Comparison of ENCODE assay signal across 19 cellular contexts in the genomic region with DNA sequence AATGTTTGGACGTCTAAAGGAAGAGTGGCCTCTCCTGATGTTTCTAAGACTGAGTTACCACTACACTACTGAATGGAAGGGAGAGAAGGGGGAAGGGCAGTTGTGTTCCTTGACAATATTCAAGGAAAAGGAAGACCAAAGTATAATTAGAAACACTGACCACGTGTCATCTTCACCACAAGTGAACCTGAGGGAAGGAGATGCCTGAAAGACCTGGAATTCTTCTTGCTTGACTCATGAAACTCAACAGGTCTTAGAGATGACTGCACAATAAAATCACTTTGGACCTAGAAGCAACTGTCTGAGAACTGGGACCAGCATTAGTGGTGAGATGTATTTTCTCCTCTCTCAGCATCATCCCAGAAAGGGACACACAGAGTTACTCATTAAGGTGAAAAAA. TPM values are rescaled to one million over a fixed set of nuclear protein-coding genes. Genes with fewer than 3 reads are reported as not detected.
DNase-seq lines count a peak whose midpoint lies in the region; ATAC-seq, FAIRE-seq and TF ChIP-seq lines count a peak whose summit lies in the region.
"Had no signal": no experiment of that assay in that cellular context is flagged by ENCODE, and none has a peak within 500 bp of the region (broad histone marks: within the 10 kb centered on the region; RNA-seq: fewer than 3 reads in every experiment).

No MANE protein-coding gene starts in this region.

- H3K18ac ChIP-seq in H1 (ENCODE audit: extremely low read depth, low read length) = no peak overlapping the region

- no peak overlapping the region for H3K23ac ChIP-seq in H1 (ENCODE audit: insufficient read length)

- H4K8ac ChIP-seq in H1 (ENCODE audit: extremely low read depth, insufficient read depth, low read length) = no peak overlapping the region

- peaks cover 21% of the 10 kb centered on the region for H3K4me1 ChIP-seq in PC-3 (ENCODE audit: insufficient read depth, low read length)
- peaks cover 0 to 6% (median under 1%) of the 10 kb centered on the region in 4 experiments; a peak in 2 of 7 replicates for H3K4me1 ChIP-seq in H1 (replicated peaks in 1 of 4; ENCODE audit: control insufficient read depth in 3 of 4, insufficient read depth in 4 of 4, low read length in 3 of 4)
- H3K4me1 ChIP-seq: right atrium auricular region, uterus had no signal

- no peak overlapping the region for H4K5ac ChIP-seq in H1 (ENCODE audit: insufficient read length, low read depth, low read length)

- H3K4me2 ChIP-seq in PC-3 (ENCODE audit: low read length) = peak overlapping the region; percentile 3
- no peak overlapping the region for H3K4me2 ChIP-seq in H1 (ENCODE audit: insufficient read depth in 1 of 2, low read depth in 2 of 2, low read length in 2 of 2)

- H3K4me3 ChIP-seq in PC-3 (ENCODE audit: low read length) = no peak overlapping the region
- H3K4me3 ChIP-seq in H1 (ENCODE audit: extremely low read depth in 1 of 4, insufficient read depth in 2 of 4, low read depth in 3 of 4, low read length in 4 of 4) = no peak overlapping the region
- H3K4me3 ChIP-seq: body of pancreas, right atrium auricular region, uterus had no signal

- H3F3A ChIP-seq in PC-3 (ENCODE audit: low read length, unreplicated experiment) = no peaks in the 10 kb centered on the region

- H3K9ac ChIP-seq in PC-3 (ENCODE audit: low read length) (no peak overlapping the region), H1 (replicated peaks in 1 of 4; ENCODE audit: extremely low read depth in 1 of 4, low read depth in 3 of 4, low read length in 3 of 4) (no peak overlapping the region)

- H3K4ac ChIP-seq in H1 (replicated peaks; ENCODE audit: insufficient read length, low read depth, low read length) = no peak overlapping the region

- H3K27me3 ChIP-seq in PC-3 (ENCODE audit: low read length) (no peaks in the 10 kb centered on the region), H1 (replicated peaks in 1 of 4; ENCODE audit: control insufficient read depth in 3 of 4, extremely low read depth in 1 of 4, insufficient read depth in 3 of 4, low read length in 3 of 4) (no peaks in the 10 kb centered on the region)
- H3K27me3 ChIP-seq: body of pancreas, right atrium auricular region, uterus had no signal

- FAIRE-seq in H1 (lab: Jason Lieb, UNC) = no peak

- CTCF ChIA-PET in PC-3 (lab: Charles Lee) (interaction anchor here (0.6 kb wide), 1 partner anchor 23 kb away, joined by 6 read pairs; no protein-coding TSS in a partner anchor), H1 (lab: Charles Lee; ENCODE audit: partially characterized antibody) (interaction anchor here (1.1 to 1.5 kb wide), 3 partner anchors 8 to 51 kb away, joined by 3 read pairs; no protein-coding TSS in a partner anchor)

- no peak overlapping the region for H3K56ac ChIP-seq in H1 (replicated peaks; ENCODE audit: insufficient read length, low read depth, low read length)

- H3K36me3 ChIP-seq in PC-3 (ENCODE audit: low read depth, low read length) = no peaks in the 10 kb centered on the region; the same call in 1 of the 2 replicates
- H3K36me3 ChIP-seq in H1 (ENCODE audit: control insufficient read depth in 2 of 4, insufficient read depth in 4 of 4, low read length in 3 of 4) = no peaks in the 10 kb centered on the region
- H3K36me3 ChIP-seq: right atrium auricular region, uterus had no signal

- H2BK20ac ChIP-seq in H1 (ENCODE audit: low read length) = no peak overlapping the region

- H4K20me1 ChIP-seq in PC-3 (ENCODE audit: low read length) (peaks cover 3% of the 10 kb centered on the region; the same call in 1 of the 2 replicates), H1 (replicated peaks in 1 of 2; ENCODE audit: control insufficient read depth in 1 of 2, insufficient read depth in 2 of 2, low read length in 2 of 2) (peaks cover 0 to 8% of the 10 kb centered on the region in 2 experiments)

- H2BK120ac ChIP-seq in H1 (replicated peaks; ENCODE audit: low read depth, low read length) = no peak overlapping the region

- no peak for TF ChIP-seq RAD21 in H1 (IDR thresholded peaks at IDR 0.05 in 1 of 2, conservative IDR thresholded peaks at IDR 0.05 in 1 of 2; ENCODE audit: low read depth in 2 of 2, low read length in 2 of 2)

- no TSS peak for BruUV-seq in PC-3 (replicated peaks; lab: Mats Ljungman, UMichigan)

- no peak overlapping the region for H4K91ac ChIP-seq in H1 (replicated peaks; ENCODE audit: insufficient read length, low read length)

- 43% methylated on average over 2 of the region's 2 CpGs; no CpG with 5 or more reads in 1 of the 2 experiments for WGBS in H1 (ENCODE audit: extremely low coverage in 1 of 2, insufficient coverage in 1 of 2, insufficient read length in 1 of 2, insufficient replicate concordance in 2 of 2, low coverage in 1 of 2, low lambda C conversion rate in 2 of 2, missing lambda C conversion rate in 1 of 2), 2 experiments

- TF ChIP-seq CTCF in PC-3 (conservative IDR thresholded peaks at IDR 0.05; ENCODE audit: low read depth, low read length) (no peak), H1 (IDR thresholded peaks at IDR 0.05; ENCODE audit: control extremely low read depth in 1 of 3, insufficient read depth in 1 of 3, low read depth in 1 of 3, low read length in 3 of 3) (no peak)

- H2AK5ac ChIP-seq in H1 (ENCODE audit: low read depth, low read length) = no peak overlapping the region

- POLR2A ChIA-PET in PC-3 (lab: Charles Lee; ENCODE audit: unreplicated experiment) = interaction anchor here (0.6 kb wide), 1 partner anchor 18 kb away, joined by 4 read pairs; no protein-coding TSS in a partner anchor
- POLR2A ChIA-PET in H1 (lab: Charles Lee; ENCODE audit: partially characterized antibody) = interaction anchor here (1.0 kb wide), 1 partner anchor 9 kb away, joined by 3 read pairs; no protein-coding TSS in a partner anchor

- H2AFZ ChIP-seq in PC-3 (ENCODE audit: low read length) (no peak overlapping the region), H1 (ENCODE audit: low read length) (no peak overlapping the region)

- H3K14ac ChIP-seq in H1 (ENCODE audit: insufficient read length) = no peak overlapping the region

- no peaks in the 10 kb centered on the region for H3K23me2 ChIP-seq in H1 (ENCODE audit: low read depth, low read length)

- H3K79me1 ChIP-seq in H1 (ENCODE audit: low read depth, low read length) = peaks cover 4% of the 10 kb centered on the region; the same call in 1 of the 2 replicates

- no peak overlapping the region for H2BK15ac ChIP-seq in H1 (ENCODE audit: low read length)

- H3K79me2 ChIP-seq in PC-3 (ENCODE audit: low read length) (peaks cover 83% of the 10 kb centered on the region), H1 (ENCODE audit: control insufficient read depth in 1 of 2, insufficient read depth in 2 of 2, low read length in 2 of 2) (peaks cover 3 to 78% of the 10 kb centered on the region in 2 experiments)

- ATAC-seq in PC-3 (peak; percentile 70), left lobe of liver (no peak)
- ATAC-seq: body of pancreas; stimulated activated memory B cell treated with anti-CD40 and anti-IgM and Interleukin-4, amounts not matched to agents 10 μg/mL and 1 μg/mL and 100 μg/mL, for 72 hours had no signal

- no peaks in the 10 kb centered on the region for H3K9me2 ChIP-seq in PC-3 (replicated peaks; ENCODE audit: low read length)

- DNase-seq in EL (peak; percentile 50), PC-3 (peak; percentile 89), H1 (ENCODE audit: low read depth in 1 of 2, low spot score in 2 of 2) (no peak), renal cortical epithelial cell (ENCODE audit: low read depth) (peak; percentile 97), left lobe of liver (ENCODE audit: low spot score) (no peak), retina (no peak)
- DNase-seq in stimulated activated CD4-positive, alpha-beta T cell treated with anti-CD3 and anti-CD28 coated beads, Interleukin-4, amount 100 ng/mL, for 1 hour = no peak
- no peak for DNase-seq in activated CD4-positive, alpha-beta T cell treated with anti-CD3 and anti-CD28 coated beads, Interleukin-2, amount 50 U/mL, for 48 hours
- DNase-seq: activated CD4-positive, alpha-beta T cell treated with anti-CD3 and anti-CD28 coated beads, Interleukin-2, amount 10 ng/mL, durations not matched to agents 7 days and 5 days; body of pancreas; foreskin fibroblast; Kasumi-1; NCI-H1694 treated with DMSO at 0.1 percent for 48 hours; NCI-H69; stimulated activated CD4-positive, alpha-beta T cell treated with anti-CD3 and anti-CD28 coated beads, Interleukin-4, amount 100 ng/mL, for 4 hours; uterus had no signal

- intact Hi-C loops in PC-3 (cut with micrococcal nuclease) = no loop called here

- TF ChIP-seq EP300 in H1 (IDR thresholded peaks at IDR 0.05; ENCODE audit: borderline replicate concordance in 1 of 2, low read depth in 2 of 2, low read length in 2 of 2) = no peak

- no peak for TF ChIP-seq POLR2A in H1 (IDR thresholded peaks at IDR 0.05; ENCODE audit: control extremely low read depth in 1 of 2, low read depth in 2 of 2, low read length in 2 of 2)

- no peaks in the 10 kb centered on the region for H3K9me3 ChIP-seq in PC-3 (ENCODE audit: low read length)
- H3K9me3 ChIP-seq in H1 (ENCODE audit: insufficient read depth in 2 of 2, low read depth in 1 of 2, low read length in 1 of 2) = no peaks in the 10 kb centered on the region
- H3K9me3 ChIP-seq: body of pancreas, right atrium auricular region, uterus had no signal

- 0 out of 2 replicates have a peak overlapping the region, but pooled peaks have one; percentile 0 for H3K27ac ChIP-seq in PC-3 (ENCODE audit: low read length)
- H3K27ac ChIP-seq in H1 (ENCODE audit: low read depth, low read length) = no peak overlapping the region
- H3K27ac ChIP-seq: body of pancreas, C4-2B, right atrium auricular region had no signal

- H2BK12ac ChIP-seq in H1 (ENCODE audit: low read depth, low read length) = 0 out of 2 replicates have a peak overlapping the region, but pooled peaks have one; percentile 1

- 0 out of 2 replicates have a peak overlapping the region, but pooled peaks have one; percentile 14 for H2BK5ac ChIP-seq in H1 (ENCODE audit: low read depth, low read length)

TF ChIP-seq in H1, 55 proteins besides CTCF, POLR2A, EP300 and RAD21 (continues in another document):
- TF ChIP-seq, protein P1, sequence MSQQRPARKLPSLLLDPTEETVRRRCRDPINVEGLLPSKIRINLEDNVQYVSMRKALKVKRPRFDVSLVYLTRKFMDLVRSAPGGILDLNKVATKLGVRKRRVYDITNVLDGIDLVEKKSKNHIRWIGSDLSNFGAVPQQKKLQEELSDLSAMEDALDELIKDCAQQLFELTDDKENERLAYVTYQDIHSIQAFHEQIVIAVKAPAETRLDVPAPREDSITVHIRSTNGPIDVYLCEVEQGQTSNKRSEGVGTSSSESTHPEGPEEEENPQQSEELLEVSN (IDR thresholded peaks at IDR 0.05) = no peak

RNA-seq across cellular contexts. Expression of a gene that starts 56.7 kb away (rescaled TPM):
- total RNA-seq in PC-3 (2014; rRNA removed) (12.6 and 17.1 TPM in 2 replicates), renal cortical epithelial cell (34.7 and 114 TPM in 2 replicates), left lobe of liver (3.2 TPM)
- 77.4 and 93.6 TPM in 2 replicates for total RNA-seq in H1 (2021; fragmentation: NEBNext Ultra II Directional; extraction: Animal tissue kit (Norgen Biotek cat#: 25700))
- polyA plus RNA-seq in H1 (2011; rRNA removed) = 14.4 and 19.8 TPM in 2 replicates
- 15.5 TPM for polyA plus RNA-seq in H1 (2011; cell fraction: cytosol; rRNA removed)
- 38.0 TPM for polyA plus RNA-seq in H1 (2011; cell fraction: nucleus; rRNA removed)
- polyA plus RNA-seq in H1 (2012, experiment 1 of 2) = 11.9 to 20.9 TPM (median 16.0 TPM) in 4 replicates
- 2.1 TPM for polyA plus RNA-seq in H1 (2012, experiment 2 of 2)
- polyA plus RNA-seq in H1 (2013, experiment 1 of 2) = 22.6 TPM
- 21.4 TPM for polyA plus RNA-seq in H1 (2013, experiment 2 of 2)
- 76.1 and 85.9 TPM in 2 replicates for polyA minus RNA-seq in H1 (2011; rRNA and poly(A)+ RNA removed)
- 44.8 TPM for polyA minus RNA-seq in H1 (2011; cell fraction: cytosol; rRNA and poly(A)+ RNA removed)
- 80.0 TPM for polyA minus RNA-seq in H1 (2011; cell fraction: nucleus; rRNA and poly(A)+ RNA removed)

Comparison
In these comparisons a context has a peak if more than half of its experiments do, and no peak if none do; other contexts are left out.
1. DNase-seq: peak in EL (single experiment), PC-3 (single experiment) and renal cortical epithelial cell (single experiment); none in H1 (0 of 2), stimulated activated CD4-positive, alpha-beta T cell treated with anti-CD3 and anti-CD28 coated beads, Interleukin-4, amount 100 ng/mL, for 1 hour (single experiment), left lobe of liver (single experiment), activated CD4-positive, alpha-beta T cell treated with anti-CD3 and anti-CD28 coated beads, Interleukin-2, amount 50 U/mL, for 48 hours (0 of 2) and retina (single experiment).